Comparison of ENCODE assay signal across 35 cellular contexts in genomic region chr2:39587641-39588040, GRCh38.
"Had no signal": no experiment of that assay in that cellular context is flagged by ENCODE, and none has a peak within 500 bp of the region (broad histone marks: within the 10 kb centered on the region; RNA-seq: fewer than 3 reads in every experiment).

No MANE protein-coding gene starts in this region.

- H3K9me3 ChIP-seq: MG63 had no signal

- H3K4me2 ChIP-seq: KMS-11 had no signal

- H3K36me3 ChIP-seq: MG63 had no signal

- H3K4me3 ChIP-seq: MG63 had no signal

- H3K27ac ChIP-seq: KMS-11 had no signal

- H3K9ac ChIP-seq: KMS-11 had no signal

- DNase-seq: Karpas-422, Kasumi-1, KBM-7, KG1, MG63, MM.1S, MV-4-11, NCI-H1048, NCI-H1092, NCI-H1092 treated with DMSO at 0.1 percent for 48 hours, NCI-H1105, NCI-H1105 treated with DMSO at 0.1 percent for 48 hours, NCI-H1417, NCI-H1417 treated with DMSO at 0.1 percent for 48 hours, NCI-H1436, NCI-H1436 treated with DMSO at 0.1 percent for 48 hours, NCI-H146, NCI-H1694, NCI-H1694 treated with DMSO at 0.1 percent for 48 hours, NCI-H187, NCI-H187 treated with DMSO at 0.1 percent for 48 hours, NCI-H1930, NCI-H2029, NCI-H2029 treated with DMSO at 0.1 percent for 48 hours, NCI-H2081, NCI-H2081 treated with DMSO at 0.1 percent for 48 hours, NCI-H2107, NCI-H2171, NCI-H2171 treated with DMSO at 0.1 percent for 48 hours, NCI-H2227 treated with DMSO at 0.1 percent for 48 hours, NCI-H226, NCI-H345, NCI-H446, NCI-H446 treated with DMSO at 0.1 percent for 48 hours had no signal

- H3K27me3 ChIP-seq: MG63 had no signal
